ENCODE assay signal across 7 cellular contexts in the genomic region with DNA sequence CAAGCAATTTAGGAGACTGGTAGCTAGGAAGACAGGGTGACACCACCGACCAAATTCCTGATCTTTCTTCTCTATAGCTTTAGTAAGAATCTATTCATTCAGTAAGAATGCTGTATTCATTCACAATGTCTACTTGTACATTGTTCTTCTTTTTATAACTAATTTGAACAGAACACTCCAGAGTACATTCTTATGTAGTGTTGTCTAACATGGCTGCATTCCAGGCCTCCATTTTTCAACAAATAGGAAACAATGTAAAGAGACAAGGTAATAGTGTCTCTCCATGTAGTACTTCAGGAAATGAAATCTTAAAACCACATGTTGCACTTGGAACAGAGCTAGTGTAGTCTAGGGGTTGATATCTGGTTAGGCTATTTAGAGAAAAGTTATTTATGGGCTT.
DNase-seq lines count a peak whose midpoint lies in the region; ATAC-seq and TF ChIP-seq lines count a peak whose summit lies in the region.

No MANE protein-coding gene starts in this region.

- no peaks in the 10 kb centered on the region for H3K27me3 Mint-ChIP-seq in activated naive CD8-positive, alpha-beta T cell treated with anti-CD3 and anti-CD28 coated beads, Interleukin-2, amount 50 U/mL, for 24 hours
- H3K27me3 Mint-ChIP-seq in stimulated activated naive B cell treated with anti-CD40 and anti-IgM and Interleukin-4, amounts not matched to agents 10 μg/mL and 1 μg/mL and 100 μg/mL, for 72 hours, result no peaks in the 10 kb centered on the region

- H3K4me1 Mint-ChIP-seq in activated naive CD8-positive, alpha-beta T cell treated with anti-CD3 and anti-CD28 coated beads, Interleukin-2, amount 50 U/mL, for 24 hours, result peaks cover 33% of the 10 kb centered on the region
- peaks cover 29 to 58% of the 10 kb centered on the region in 2 donors for H3K4me1 Mint-ChIP-seq in stimulated activated naive B cell treated with anti-CD40 and anti-IgM and Interleukin-4, amounts not matched to agents 10 μg/mL and 1 μg/mL and 100 μg/mL, for 72 hours

- peak overlapping the region; percentile 73 for H3K27ac Mint-ChIP-seq in activated naive CD8-positive, alpha-beta T cell treated with anti-CD3 and anti-CD28 coated beads, Interleukin-2, amount 50 U/mL, for 24 hours
- no peak overlapping the region for H3K27ac Mint-ChIP-seq in stimulated activated naive B cell treated with anti-CD40 and anti-IgM and Interleukin-4, amounts not matched to agents 10 μg/mL and 1 μg/mL and 100 μg/mL, for 72 hours

- H3K4me3 Mint-ChIP-seq in activated naive CD8-positive, alpha-beta T cell treated with anti-CD3 and anti-CD28 coated beads, Interleukin-2, amount 50 U/mL, for 24 hours, result peak overlapping the region; percentile 90
- peak overlapping the region; percentile 89 to 98 for H3K4me3 Mint-ChIP-seq in stimulated activated naive B cell treated with anti-CD40 and anti-IgM and Interleukin-4, amounts not matched to agents 10 μg/mL and 1 μg/mL and 100 μg/mL, for 72 hours

- no peaks in the 10 kb centered on the region for H3K9me3 ChIP-seq in iPS-18a (ENCODE audit: control insufficient read depth, low read depth, low read length)

- DNase-seq in HL-60 (ENCODE audit: low read depth in 1 of 2, low spot score in 1 of 2) (no peak), UCSD-AML1 (lab: John Stamatoyannopoulos, UW; ENCODE audit: unreplicated experiment) (no peak)
- DNase-seq in activated naive CD8-positive, alpha-beta T cell treated with anti-CD3 and anti-CD28 coated beads, Interleukin-2, amount 50 U/mL, for 24 hours, result no peak
- no peak for DNase-seq in stimulated activated naive B cell treated with anti-CD40 and anti-IgM and Interleukin-4, amounts not matched to agents 10 μg/mL and 1 μg/mL and 100 μg/mL, for 72 hours

- H3K27me3 ChIP-seq in HL-60 (ENCODE audit: insufficient read depth, poor library complexity, severe bottlenecking) (no peaks in the 10 kb centered on the region), iPS-18a (ENCODE audit: control insufficient read depth, insufficient read depth, low read length) (no peaks in the 10 kb centered on the region)

- H3K9ac ChIP-seq in iPS-18a (ENCODE audit: low read length), result peak overlapping the region; percentile 98

- H3K27ac ChIP-seq in HL-60 (replicated peaks) (no peak overlapping the region), iPS-18a (ENCODE audit: low read length) (peak overlapping the region; percentile 73)

- H3K36me3 Mint-ChIP-seq in activated naive CD8-positive, alpha-beta T cell treated with anti-CD3 and anti-CD28 coated beads, Interleukin-2, amount 50 U/mL, for 24 hours (ENCODE audit: low read depth), result peaks cover 2% of the 10 kb centered on the region
- peaks cover 24 to 32% of the 10 kb centered on the region in 2 donors for H3K36me3 Mint-ChIP-seq in stimulated activated naive B cell treated with anti-CD40 and anti-IgM and Interleukin-4, amounts not matched to agents 10 μg/mL and 1 μg/mL and 100 μg/mL, for 72 hours

- peaks cover 33% of the 10 kb centered on the region for H3K36me3 ChIP-seq in iPS-18a (ENCODE audit: control insufficient read depth, low read depth, low read length)

- no peak for ATAC-seq in activated naive CD8-positive, alpha-beta T cell treated with anti-CD3 and anti-CD28 coated beads, Interleukin-2, amount 50 U/mL, for 24 hours
- no peak for ATAC-seq in stimulated activated naive B cell treated with anti-CD40 and anti-IgM and Interleukin-4, amounts not matched to agents 10 μg/mL and 1 μg/mL and 100 μg/mL, for 72 hours (replicated peaks)
- ATAC-seq in GM21390 (IDR thresholded peaks at IDR 0.05; ENCODE audit: unreplicated experiment) (no peak), GM19328 (IDR thresholded peaks at IDR 0.05; ENCODE audit: unreplicated experiment) (no peak)

- peak overlapping the region; percentile 93 for H3K4me3 ChIP-seq in HL-60 (replicated peaks; ENCODE audit: insufficient read depth, low read length)
- H3K4me3 ChIP-seq in iPS-18a (ENCODE audit: low read length), result peak overlapping the region; percentile 84

- peaks cover 28% of the 10 kb centered on the region for H3K4me1 ChIP-seq in iPS-18a (ENCODE audit: control insufficient read depth, low read depth, low read length)

- no peaks in the 10 kb centered on the region for H3K9me3 Mint-ChIP-seq in activated naive CD8-positive, alpha-beta T cell treated with anti-CD3 and anti-CD28 coated beads, Interleukin-2, amount 50 U/mL, for 24 hours
- H3K9me3 Mint-ChIP-seq in stimulated activated naive B cell treated with anti-CD40 and anti-IgM and Interleukin-4, amounts not matched to agents 10 μg/mL and 1 μg/mL and 100 μg/mL, for 72 hours, result no peaks in the 10 kb centered on the region

- TF ChIP-seq CTCF in HL-60 (IDR thresholded peaks at IDR 0.05; ENCODE audit: insufficient read depth, low read length), result no peak
